In the genomic region with DNA sequence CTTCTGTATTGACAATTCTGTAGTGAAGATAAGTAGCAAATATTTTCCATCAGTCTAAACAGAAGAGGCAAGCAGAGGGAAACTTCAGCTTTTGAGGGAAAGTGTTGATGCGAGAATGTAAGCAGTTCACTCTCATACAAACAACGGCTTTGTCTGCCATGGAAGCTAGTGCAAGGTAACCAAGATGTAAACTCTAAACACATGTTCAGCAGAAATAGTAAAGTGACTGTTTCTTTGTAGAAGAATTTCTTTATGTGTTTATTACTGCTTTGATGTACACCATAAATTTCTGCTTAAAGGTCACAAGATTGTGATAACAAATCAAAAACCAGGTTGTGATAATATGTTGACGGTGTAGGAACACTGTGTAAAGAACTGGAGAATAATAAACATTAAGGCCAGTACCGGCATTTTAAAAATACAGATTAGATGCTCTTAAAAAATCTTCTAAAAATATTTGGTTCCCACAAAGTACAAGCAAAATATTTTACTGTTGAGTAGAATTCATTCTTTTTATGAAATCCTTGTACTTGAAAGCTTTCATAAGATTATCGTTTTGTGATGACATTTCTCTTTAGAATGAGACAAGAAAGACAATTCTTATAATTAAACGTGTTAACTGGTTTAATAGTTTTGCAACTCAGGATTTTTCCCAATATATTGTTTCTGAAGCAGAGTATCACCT, we compare ENCODE assay signal across 13 cellular contexts. TPM values are rescaled to one million over a fixed set of nuclear protein-coding genes. Genes with fewer than 3 reads are reported as not detected.
DNase-seq lines count a peak whose midpoint lies in the region; ATAC-seq, FAIRE-seq and TF ChIP-seq lines count a peak whose summit lies in the region.
"Had no signal": no experiment of that assay in that cellular context is flagged by ENCODE, and none has a peak within 500 bp of the region (broad histone marks: within the 10 kb centered on the region; RNA-seq: fewer than 3 reads in every experiment).

No MANE protein-coding gene starts in this region.

- H3K4me3 ChIP-seq in adipocyte (ENCODE audit: low read length): peak overlapping the region; percentile 35
- H3K4me3 ChIP-seq in hepatocyte: no peak overlapping the region
- H3K4me3 ChIP-seq in skeletal muscle satellite cell (ENCODE audit: low read length): peak overlapping the region; percentile 16
- H3K4me3 ChIP-seq: BLaER1 treated with 17β-estradiol and CSF1 and Interleukin-3, amounts not matched to agents 10 nM and 100 nM; skin epidermis had no signal

- H3K9me3 Mint-ChIP-seq in activated naive CD8-positive, alpha-beta T cell treated with anti-CD3 and anti-CD28 coated beads for 36 hours: no peaks in the 10 kb centered on the region

- peaks cover 11% of the 10 kb centered on the region for H3K36me3 ChIP-seq in adipocyte (ENCODE audit: control insufficient read depth, insufficient read depth, low read length, severe bottlenecking)
- H3K36me3 ChIP-seq in hepatocyte (replicated peaks; ENCODE audit: insufficient read depth, low read depth): no peaks in the 10 kb centered on the region
- H3K36me3 ChIP-seq in skeletal muscle satellite cell (ENCODE audit: insufficient read depth, low read length): peaks cover 35% of the 10 kb centered on the region
- H3K36me3 ChIP-seq: BLaER1 treated with 17β-estradiol and CSF1 and Interleukin-3, amounts not matched to agents 10 nM and 100 nM had no signal

- 39% methylated on average over 6 of the region's 6 CpGs for WGBS in hepatocyte (ENCODE audit: low lambda C conversion rate, missing lambda C conversion rate)

- no peak for ATAC-seq in HG03039 (IDR thresholded peaks at IDR 0.05; ENCODE audit: unreplicated experiment)

- H3K4me2 ChIP-seq in hepatocyte (peak overlapping the region; percentile 19), skeletal muscle satellite cell (ENCODE audit: low read length) (peak overlapping the region; percentile 35)

- no peak overlapping the region for H3K4me3 Mint-ChIP-seq in activated naive CD8-positive, alpha-beta T cell treated with anti-CD3 and anti-CD28 coated beads for 36 hours
- H3K4me3 Mint-ChIP-seq: IgD-negative memory B cell had no signal

- H3K9me2 ChIP-seq in hepatocyte (replicated peaks; ENCODE audit: insufficient read depth): no peaks in the 10 kb centered on the region

- peaks cover 47% of the 10 kb centered on the region for H3K4me1 ChIP-seq in adipocyte (ENCODE audit: control insufficient read depth, insufficient read depth, low read length)
- H3K4me1 ChIP-seq in hepatocyte (ENCODE audit: insufficient read depth): peaks cover 28% of the 10 kb centered on the region
- H3K4me1 ChIP-seq in skeletal muscle satellite cell (ENCODE audit: control insufficient read depth, insufficient read depth, low read length): peaks cover 37% of the 10 kb centered on the region

- H3K9ac ChIP-seq in adipocyte (ENCODE audit: low read length): peak overlapping the region; percentile 76
- peak overlapping the region; percentile 68 for H3K9ac ChIP-seq in skeletal muscle satellite cell (ENCODE audit: low read depth, low read length)

- H3K4me1 Mint-ChIP-seq in activated naive CD8-positive, alpha-beta T cell treated with anti-CD3 and anti-CD28 coated beads for 36 hours: no peaks in the 10 kb centered on the region
- H3K4me1 Mint-ChIP-seq: IgD-negative memory B cell had no signal

- H3K27ac Mint-ChIP-seq in activated naive CD8-positive, alpha-beta T cell treated with anti-CD3 and anti-CD28 coated beads for 36 hours: no peak overlapping the region
- H3K27ac Mint-ChIP-seq: IgD-negative memory B cell had no signal

- peak overlapping the region; percentile 70 for H3K27ac ChIP-seq in hepatocyte

- no peak for TF ChIP-seq CTCF in hepatocyte (IDR thresholded peaks at IDR 0.05; ENCODE audit: poor library complexity)

- H4K20me1 ChIP-seq in hepatocyte (ENCODE audit: insufficient read depth, poor library complexity, severe bottlenecking): no peaks in the 10 kb centered on the region
- H4K20me1 ChIP-seq: BLaER1 treated with 17β-estradiol and CSF1 and Interleukin-3, amounts not matched to agents 10 nM and 100 nM had no signal

- TF ChIP-seq POLR2A in H54 (IDR thresholded peaks at IDR 0.05; ENCODE audit: low read depth, low read length): no peak
- no peak for TF ChIP-seq POLR2A in erythroblast (IDR thresholded peaks at IDR 0.05; ENCODE audit: low read length)

- no peaks in the 10 kb centered on the region for H3K9me3 ChIP-seq in adipocyte (ENCODE audit: control insufficient read depth, low read length)
- no peaks in the 10 kb centered on the region for H3K9me3 ChIP-seq in hepatocyte (ENCODE audit: low read depth)
- no peaks in the 10 kb centered on the region for H3K9me3 ChIP-seq in skeletal muscle satellite cell (replicated peaks; ENCODE audit: low read length)
- H3K9me3 ChIP-seq: BLaER1 treated with 17β-estradiol and CSF1 and Interleukin-3, amounts not matched to agents 10 nM and 100 nM had no signal

- FAIRE-seq in H54 (lab: Jason Lieb, UNC): peak; percentile 70

- peaks cover 3% of the 10 kb centered on the region for H3K79me2 ChIP-seq in hepatocyte

- no peaks in the 10 kb centered on the region for H3K36me3 Mint-ChIP-seq in activated naive CD8-positive, alpha-beta T cell treated with anti-CD3 and anti-CD28 coated beads for 36 hours
- H3K36me3 Mint-ChIP-seq: IgD-negative memory B cell had no signal

- DNase-seq in H54 (ENCODE audit: insufficient read length, low spot score) (no peak), adipocyte (ENCODE audit: low read depth) (peak; percentile 73), hepatocyte (ENCODE audit: low spot score) (no peak), HUDEP-2 (lab: John Stamatoyannopoulos, UW; ENCODE audit: unreplicated experiment in 76 of 76) (no peak), erythroblast (lab: John Stamatoyannopoulos, UW) (no peak)
- no peak for DNase-seq in activated naive CD8-positive, alpha-beta T cell treated with anti-CD3 and anti-CD28 coated beads for 36 hours
- DNase-seq: effector memory CD4-positive, alpha-beta T cell; H7 had no signal

- no peak overlapping the region for H2AFZ ChIP-seq in hepatocyte

- no peaks in the 10 kb centered on the region for H3K27me3 Mint-ChIP-seq in activated naive CD8-positive, alpha-beta T cell treated with anti-CD3 and anti-CD28 coated beads for 36 hours
- H3K27me3 Mint-ChIP-seq: IgD-negative memory B cell had no signal

- H3K27me3 ChIP-seq in adipocyte (replicated peaks; ENCODE audit: control insufficient read depth, insufficient read depth, low read length) (no peaks in the 10 kb centered on the region), hepatocyte (no peaks in the 10 kb centered on the region), skeletal muscle satellite cell (ENCODE audit: control insufficient read depth, insufficient read depth, low read length) (no peaks in the 10 kb centered on the region)
- H3K27me3 ChIP-seq: BLaER1 treated with 17β-estradiol and CSF1 and Interleukin-3, amounts not matched to agents 10 nM and 100 nM had no signal

RNA-seq across cellular contexts. Expression of a gene that starts 34.2 kb away (rescaled TPM):
- total RNA-seq in hepatocyte: 134 and 139 TPM in 2 replicates
- polyA plus RNA-seq in hepatocyte: 34.8 and 37.1 TPM in 2 replicates
- total RNA-seq in skeletal muscle satellite cell (2012; rRNA removed): 109 and 185 TPM in 2 replicates
- not detected for total RNA-seq in activated naive CD8-positive, alpha-beta T cell treated with anti-CD3 and anti-CD28 coated beads for 36 hours
- polyA plus RNA-seq: IgD-negative memory B cell had no signal

Comparison
In these comparisons a context has a peak if more than half of its experiments do, and no peak if none do; other contexts are left out.
1. RNA of a gene that starts 34.2 kb away (total RNA-seq): 134 to 139 TPM in hepatocyte; not detected in activated naive CD8-positive, alpha-beta T cell treated with anti-CD3 and anti-CD28 coated beads for 36 hours; every median in the first group is over 100 times any median in the second.